1 cellular context compared by ENCODE assay signal in genomic region chr11:1694064-1694845, GRCh38.
TF ChIP-seq lines count a peak whose summit lies in the region.

No MANE protein-coding gene starts in this region.

TF ChIP-seq in HepG2, 621 proteins besides CTCF, POLR2A, EP300 and RAD21 (continued from another document and continues in another):
- TF ChIP-seq, protein P1, sequence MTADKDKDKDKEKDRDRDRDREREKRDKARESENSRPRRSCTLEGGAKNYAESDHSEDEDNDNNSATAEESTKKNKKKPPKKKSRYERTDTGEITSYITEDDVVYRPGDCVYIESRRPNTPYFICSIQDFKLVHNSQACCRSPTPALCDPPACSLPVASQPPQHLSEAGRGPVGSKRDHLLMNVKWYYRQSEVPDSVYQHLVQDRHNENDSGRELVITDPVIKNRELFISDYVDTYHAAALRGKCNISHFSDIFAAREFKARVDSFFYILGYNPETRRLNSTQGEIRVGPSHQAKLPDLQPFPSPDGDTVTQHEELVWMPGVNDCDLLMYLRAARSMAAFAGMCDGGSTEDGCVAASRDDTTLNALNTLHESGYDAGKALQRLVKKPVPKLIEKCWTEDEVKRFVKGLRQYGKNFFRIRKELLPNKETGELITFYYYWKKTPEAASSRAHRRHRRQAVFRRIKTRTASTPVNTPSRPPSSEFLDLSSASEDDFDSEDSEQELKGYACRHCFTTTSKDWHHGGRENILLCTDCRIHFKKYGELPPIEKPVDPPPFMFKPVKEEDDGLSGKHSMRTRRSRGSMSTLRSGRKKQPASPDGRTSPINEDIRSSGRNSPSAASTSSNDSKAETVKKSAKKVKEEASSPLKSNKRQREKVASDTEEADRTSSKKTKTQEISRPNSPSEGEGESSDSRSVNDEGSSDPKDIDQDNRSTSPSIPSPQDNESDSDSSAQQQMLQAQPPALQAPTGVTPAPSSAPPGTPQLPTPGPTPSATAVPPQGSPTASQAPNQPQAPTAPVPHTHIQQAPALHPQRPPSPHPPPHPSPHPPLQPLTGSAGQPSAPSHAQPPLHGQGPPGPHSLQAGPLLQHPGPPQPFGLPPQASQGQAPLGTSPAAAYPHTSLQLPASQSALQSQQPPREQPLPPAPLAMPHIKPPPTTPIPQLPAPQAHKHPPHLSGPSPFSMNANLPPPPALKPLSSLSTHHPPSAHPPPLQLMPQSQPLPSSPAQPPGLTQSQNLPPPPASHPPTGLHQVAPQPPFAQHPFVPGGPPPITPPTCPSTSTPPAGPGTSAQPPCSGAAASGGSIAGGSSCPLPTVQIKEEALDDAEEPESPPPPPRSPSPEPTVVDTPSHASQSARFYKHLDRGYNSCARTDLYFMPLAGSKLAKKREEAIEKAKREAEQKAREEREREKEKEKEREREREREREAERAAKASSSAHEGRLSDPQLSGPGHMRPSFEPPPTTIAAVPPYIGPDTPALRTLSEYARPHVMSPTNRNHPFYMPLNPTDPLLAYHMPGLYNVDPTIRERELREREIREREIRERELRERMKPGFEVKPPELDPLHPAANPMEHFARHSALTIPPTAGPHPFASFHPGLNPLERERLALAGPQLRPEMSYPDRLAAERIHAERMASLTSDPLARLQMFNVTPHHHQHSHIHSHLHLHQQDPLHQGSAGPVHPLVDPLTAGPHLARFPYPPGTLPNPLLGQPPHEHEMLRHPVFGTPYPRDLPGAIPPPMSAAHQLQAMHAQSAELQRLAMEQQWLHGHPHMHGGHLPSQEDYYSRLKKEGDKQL (CRISPR knock-in tag; IDR thresholded peaks at IDR 0.05; ENCODE audit: low read depth), result no peak
- TF ChIP-seq ZNF772 (CRISPR knock-in tag; IDR thresholded peaks at IDR 0.05), result no peak
- peak; percentile 36; the same call in 1 of the 2 replicates for TF ChIP-seq ZFY (CRISPR knock-in tag; IDR thresholded peaks at IDR 0.05)
- TF ChIP-seq ELF3 (CRISPR knock-in tag; IDR thresholded peaks at IDR 0.05), result peak; percentile 40; the same call in 1 of the 2 replicates
- no peak for TF ChIP-seq SMAD9 (CRISPR knock-in tag; IDR thresholded peaks at IDR 0.05)
- no peak for TF ChIP-seq ZNF564 (CRISPR knock-in tag; IDR thresholded peaks at IDR 0.05)
- no peak for TF ChIP-seq SNAPC4 (CRISPR knock-in tag; IDR thresholded peaks at IDR 0.05)
- TF ChIP-seq KDM1A (CRISPR knock-in tag; IDR thresholded peaks at IDR 0.05), result no peak
- 0 out of 2 replicates have a peak, but pooled peaks have one; percentile 17 for TF ChIP-seq ZNF292 (CRISPR knock-in tag; IDR thresholded peaks at IDR 0.05; ENCODE audit: borderline replicate concordance, low read depth)
- no peak for TF ChIP-seq GFI1 (CRISPR knock-in tag; IDR thresholded peaks at IDR 0.05; ENCODE audit: borderline replicate concordance)
- no peak for TF ChIP-seq SP2 (CRISPR knock-in tag; IDR thresholded peaks at IDR 0.05)
- TF ChIP-seq, protein P2, sequence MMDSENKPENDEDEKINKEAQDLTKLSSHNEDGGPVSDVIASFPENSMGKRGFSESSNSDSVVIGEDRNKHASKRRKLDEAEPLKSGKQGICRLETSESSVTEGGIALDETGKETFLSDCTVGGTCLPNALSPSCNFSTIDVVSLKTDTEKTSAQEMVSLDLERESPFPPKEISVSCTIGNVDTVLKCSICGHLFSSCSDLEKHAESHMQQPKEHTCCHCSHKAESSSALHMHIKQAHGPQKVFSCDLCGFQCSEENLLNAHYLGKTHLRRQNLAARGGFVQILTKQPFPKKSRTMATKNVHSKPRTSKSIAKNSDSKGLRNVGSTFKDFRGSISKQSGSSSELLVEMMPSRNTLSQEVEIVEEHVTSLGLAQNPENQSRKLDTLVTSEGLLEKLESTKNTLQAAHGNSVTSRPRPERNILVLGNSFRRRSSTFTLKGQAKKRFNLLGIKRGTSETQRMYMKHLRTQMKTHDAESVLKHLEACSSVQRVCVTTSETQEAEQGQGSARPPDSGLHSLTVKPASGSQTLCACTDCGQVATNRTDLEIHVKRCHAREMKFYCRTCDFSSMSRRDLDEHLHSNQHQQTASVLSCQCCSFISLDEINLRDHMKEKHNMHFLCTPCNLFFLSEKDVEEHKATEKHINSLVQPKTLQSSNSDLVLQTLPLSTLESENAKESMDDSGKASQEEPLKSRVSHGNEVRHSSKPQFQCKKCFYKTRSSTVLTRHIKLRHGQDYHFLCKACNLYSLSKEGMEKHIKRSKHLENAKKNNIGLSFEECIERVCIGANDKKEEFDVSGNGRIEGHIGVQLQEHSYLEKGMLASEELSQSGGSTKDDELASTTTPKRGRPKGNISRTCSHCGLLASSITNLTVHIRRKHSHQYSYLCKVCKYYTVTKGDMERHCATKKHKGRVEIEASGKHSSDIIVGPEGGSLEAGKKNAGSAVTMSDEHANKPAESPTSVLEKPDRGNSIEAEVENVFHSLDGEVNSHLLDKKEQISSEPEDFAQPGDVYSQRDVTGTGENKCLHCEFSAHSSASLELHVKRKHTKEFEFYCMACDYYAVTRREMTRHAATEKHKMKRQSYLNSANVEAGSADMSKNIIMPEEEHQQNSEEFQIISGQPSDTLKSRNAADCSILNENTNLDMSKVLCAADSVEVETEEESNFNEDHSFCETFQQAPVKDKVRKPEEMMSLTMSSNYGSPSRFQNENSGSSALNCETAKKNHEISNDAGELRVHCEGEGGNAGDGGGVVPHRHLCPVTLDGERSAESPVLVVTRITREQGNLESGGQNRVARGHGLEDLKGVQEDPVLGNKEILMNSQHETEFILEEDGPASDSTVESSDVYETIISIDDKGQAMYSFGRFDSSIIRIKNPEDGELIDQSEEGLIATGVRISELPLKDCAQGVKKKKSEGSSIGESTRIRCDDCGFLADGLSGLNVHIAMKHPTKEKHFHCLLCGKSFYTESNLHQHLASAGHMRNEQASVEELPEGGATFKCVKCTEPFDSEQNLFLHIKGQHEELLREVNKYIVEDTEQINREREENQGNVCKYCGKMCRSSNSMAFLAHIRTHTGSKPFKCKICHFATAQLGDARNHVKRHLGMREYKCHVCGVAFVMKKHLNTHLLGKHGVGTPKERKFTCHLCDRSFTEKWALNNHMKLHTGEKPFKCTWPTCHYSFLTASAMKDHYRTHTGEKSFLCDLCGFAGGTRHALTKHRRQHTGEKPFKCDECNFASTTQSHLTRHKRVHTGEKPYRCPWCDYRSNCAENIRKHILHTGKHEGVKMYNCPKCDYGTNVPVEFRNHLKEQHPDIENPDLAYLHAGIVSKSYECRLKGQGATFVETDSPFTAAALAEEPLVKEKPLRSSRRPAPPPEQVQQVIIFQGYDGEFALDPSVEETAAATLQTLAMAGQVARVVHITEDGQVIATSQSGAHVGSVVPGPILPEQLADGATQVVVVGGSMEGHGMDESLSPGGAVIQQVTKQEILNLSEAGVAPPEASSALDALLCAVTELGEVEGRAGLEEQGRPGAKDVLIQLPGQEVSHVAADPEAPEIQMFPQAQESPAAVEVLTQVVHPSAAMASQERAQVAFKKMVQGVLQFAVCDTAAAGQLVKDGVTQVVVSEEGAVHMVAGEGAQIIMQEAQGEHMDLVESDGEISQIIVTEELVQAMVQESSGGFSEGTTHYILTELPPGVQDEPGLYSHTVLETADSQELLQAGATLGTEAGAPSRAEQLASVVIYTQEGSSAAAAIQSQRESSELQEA (CRISPR knock-in tag; IDR thresholded peaks at IDR 0.05; ENCODE audit: not compliant biosample characterization), result peak; percentile 9
- TF ChIP-seq ZNF879 (CRISPR knock-in tag; IDR thresholded peaks at IDR 0.05), result no peak
- no peak for TF ChIP-seq KLF15 (CRISPR knock-in tag; IDR thresholded peaks at IDR 0.05; ENCODE audit: borderline replicate concordance)
- TF ChIP-seq ZFP62 (CRISPR knock-in tag; IDR thresholded peaks at IDR 0.05), result no peak
- no peak for TF ChIP-seq HOXD1 (CRISPR knock-in tag; IDR thresholded peaks at IDR 0.05)
- TF ChIP-seq MAFG (CRISPR knock-in tag; IDR thresholded peaks at IDR 0.05), result no peak
- 0 out of 2 replicates have a peak, but pooled peaks have one; percentile 33 for TF ChIP-seq HIVEP1 (CRISPR knock-in tag; IDR thresholded peaks at IDR 0.05)
- TF ChIP-seq HNRNPK (IDR thresholded peaks at IDR 0.05; ENCODE audit: low read depth, low read length, poor library complexity, severe bottlenecking), result peak; percentile 47
- peak; percentile 78; the same call in 1 of the 2 replicates for TF ChIP-seq ZNF451 (CRISPR knock-in tag; IDR thresholded peaks at IDR 0.05)
- TF ChIP-seq CREB1 (IDR thresholded peaks at IDR 0.05), result no peak
- TF ChIP-seq CREB1 (CRISPR knock-in tag; IDR thresholded peaks at IDR 0.05), result no peak
- TF ChIP-seq ZFYVE20 (CRISPR knock-in tag; IDR thresholded peaks at IDR 0.05; ENCODE audit: borderline replicate concordance, low read depth), result no peak
- TF ChIP-seq, protein P3, sequence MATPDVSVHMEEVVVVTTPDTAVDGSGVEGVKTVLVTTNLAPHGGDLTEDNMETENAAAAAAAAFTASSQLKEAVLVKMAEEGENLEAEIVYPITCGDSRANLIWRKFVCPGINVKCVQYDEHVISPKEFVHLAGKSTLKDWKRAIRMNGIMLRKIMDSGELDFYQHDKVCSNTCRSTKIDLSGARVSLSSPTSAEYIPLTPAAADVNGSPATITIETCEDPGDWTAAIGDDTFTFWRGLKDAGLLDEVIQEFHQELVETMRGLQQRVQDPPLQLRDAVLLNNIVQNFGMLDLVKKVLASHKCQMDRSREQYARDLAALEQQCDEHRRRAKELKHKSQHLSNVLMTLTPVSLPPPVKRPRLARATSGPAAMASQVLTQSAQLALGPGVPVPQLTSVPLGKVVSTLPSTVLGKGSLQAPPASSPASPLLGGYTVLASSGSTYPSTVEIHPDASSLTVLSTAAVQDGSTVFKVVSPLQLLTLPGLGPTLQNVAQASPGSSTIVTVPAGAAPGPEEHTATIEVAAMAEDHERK (CRISPR knock-in tag; IDR thresholded peaks at IDR 0.05; ENCODE audit: low read depth), result no peak
- no peak for TF ChIP-seq EHMT2 (IDR thresholded peaks at IDR 0.05; ENCODE audit: borderline replicate concordance, low read depth, low read length)
- TF ChIP-seq GTF2F1 (IDR thresholded peaks at IDR 0.05; ENCODE audit: low read length), result no peak
- TF ChIP-seq MIER3 (CRISPR knock-in tag; IDR thresholded peaks at IDR 0.05; ENCODE audit: borderline replicate concordance), result peak; percentile 26; the same call in 1 of the 2 replicates
- no peak for TF ChIP-seq MXI1 (IDR thresholded peaks at IDR 0.05; ENCODE audit: borderline replicate concordance, low read depth, low read length)
- TF ChIP-seq KDM6A (CRISPR knock-in tag; IDR thresholded peaks at IDR 0.05; ENCODE audit: low read depth), result no peak
- TF ChIP-seq ARID2 (CRISPR knock-in tag; IDR thresholded peaks at IDR 0.05; ENCODE audit: borderline replicate concordance), result no peak
- no peak for TF ChIP-seq TBX2 (CRISPR knock-in tag; IDR thresholded peaks at IDR 0.05; ENCODE audit: borderline replicate concordance)
- TF ChIP-seq BATF2 (CRISPR knock-in tag; IDR thresholded peaks at IDR 0.05), result 0 out of 2 replicates have a peak, but pooled peaks have one; percentile 38
- peak; percentile 47; the same call in 1 of the 2 replicates for TF ChIP-seq RBFOX2 (IDR thresholded peaks at IDR 0.05; ENCODE audit: low read depth, low read length)
- no peak; the same call in 1 of the 2 replicates for TF ChIP-seq SNAI1 (CRISPR knock-in tag; IDR thresholded peaks at IDR 0.05; ENCODE audit: borderline replicate concordance)
- TF ChIP-seq NFKB2 (CRISPR knock-in tag; IDR thresholded peaks at IDR 0.05; ENCODE audit: borderline replicate concordance), result peak; percentile 69; the same call in 1 of the 2 replicates
- no peak for TF ChIP-seq ZNF33A (CRISPR knock-in tag; IDR thresholded peaks at IDR 0.05; ENCODE audit: borderline replicate concordance)
- no peak for TF ChIP-seq NR2F2 (IDR thresholded peaks at IDR 0.05; ENCODE audit: borderline replicate concordance, low read depth)
- TF ChIP-seq HMG20A (CRISPR knock-in tag; IDR thresholded peaks at IDR 0.05; ENCODE audit: borderline replicate concordance), result no peak
- TF ChIP-seq GPBP1L1 (CRISPR knock-in tag; IDR thresholded peaks at IDR 0.05), result no peak
- no peak for TF ChIP-seq RFX5 (IDR thresholded peaks at IDR 0.05; ENCODE audit: low read depth, low read length)
- no peak for TF ChIP-seq ZNF180 (CRISPR knock-in tag; IDR thresholded peaks at IDR 0.05; ENCODE audit: borderline replicate concordance, low read depth)
- no peak for TF ChIP-seq ISX (CRISPR knock-in tag; conservative IDR thresholded peaks at IDR 0.05)
- no peak for TF ChIP-seq ZFP1 (CRISPR knock-in tag; IDR thresholded peaks at IDR 0.05)
